In the genomic region with DNA sequence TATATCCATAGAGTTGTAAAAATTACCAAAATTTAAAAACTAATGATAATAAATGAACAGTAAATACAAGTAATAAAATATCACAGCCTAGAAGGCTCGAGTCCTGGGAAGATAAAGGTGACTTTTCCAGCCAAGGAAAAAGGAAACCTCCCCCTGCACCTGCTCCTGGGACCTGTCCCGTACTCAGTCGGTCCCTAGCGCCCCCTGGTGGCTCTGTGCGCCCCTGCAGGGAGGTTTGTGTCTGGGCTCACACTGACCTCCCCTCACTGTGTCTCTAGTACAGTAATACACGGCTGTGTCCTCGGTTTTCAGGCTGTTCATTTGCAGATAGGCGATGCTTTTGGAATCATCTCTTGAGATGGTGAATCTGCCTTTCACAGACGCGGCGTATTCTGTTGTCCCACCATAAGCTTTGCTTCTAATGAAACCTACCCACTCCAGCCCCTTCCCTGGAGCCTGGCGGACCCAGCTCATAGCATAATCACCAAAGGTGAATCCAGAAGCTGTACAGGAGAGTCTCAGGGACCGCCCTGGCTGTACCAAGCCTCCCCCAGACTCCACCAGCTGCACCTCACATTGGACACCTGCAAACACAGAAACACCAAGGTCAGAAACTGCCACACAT, we compare ENCODE assay signal across 8 cellular contexts.
DNase-seq lines count a peak whose midpoint lies in the region; ATAC-seq and TF ChIP-seq lines count a peak whose summit lies in the region.

No MANE protein-coding gene starts in this region.

- no peak overlapping the region for H2AFZ ChIP-seq in SK-N-SH (ENCODE audit: low read depth)

- no peaks in the 10 kb centered on the region for H3K4me1 Mint-ChIP-seq in neural crest cell

- no peak overlapping the region for H3K4me2 ChIP-seq in SK-N-SH

- no peaks in the 10 kb centered on the region for H3K27me3 Mint-ChIP-seq in neural crest cell (ENCODE audit: low read depth)

- H3K4me3 Mint-ChIP-seq in neural crest cell: no peak overlapping the region

- CTCF ChIA-PET in SK-N-SH (lab: Yijun Ruan, JAX): interaction anchor here (0.6 to 4.2 kb wide), 12 partner anchors 9 to 127 kb away, joined by 3 to 16 read pairs (median 4); no protein-coding TSS in a partner anchor

- H4K20me1 ChIP-seq in SK-N-SH (ENCODE audit: insufficient read depth): no peaks in the 10 kb centered on the region

- no peak for TF ChIP-seq EP300 in SK-N-SH (IDR thresholded peaks at IDR 0.05; ENCODE audit: borderline replicate concordance in 1 of 2, low read depth in 1 of 2, low read length in 1 of 2)

- H3F3A ChIP-seq in SK-N-SH (replicated peaks; ENCODE audit: insufficient read depth): no peaks in the 10 kb centered on the region

- peaks cover 13% of the 10 kb centered on the region for H3K9me3 Mint-ChIP-seq in neural crest cell

- DNase-seq in Right ventricle myocardium superior (peak; percentile 51), right atrium auricular region (ENCODE audit: low spot score) (no peak), SK-N-SH (peak; percentile 46), neural crest cell (ENCODE audit: low read depth, low spot score) (no peak), GF-D8 (lab: John Stamatoyannopoulos, UW) (no peak), KG1 (lab: John Stamatoyannopoulos, UW) (no peak), NCI-H1048 (lab: John Stamatoyannopoulos, UW) (no peak)
- DNase-seq in activated naive CD4-positive, alpha-beta T cell treated with Interleukin-2 at 50 U/mL for 16 hours: peak; percentile 81

- H3K4me3 ChIP-seq in right atrium auricular region: no peak overlapping the region
- H3K4me3 ChIP-seq in SK-N-SH (ENCODE audit: low read depth in 2 of 2, low read length in 1 of 2): no peak overlapping the region

- TF ChIP-seq CTCF in right atrium auricular region (IDR thresholded peaks at IDR 0.05) (peak in 1 of 2 donors; percentile 57), SK-N-SH (IDR thresholded peaks at IDR 0.05) (peak; percentile 82), neural crest cell (conservative IDR thresholded peaks at IDR 0.05) (peak; percentile 25)

- no peaks in the 10 kb centered on the region for H3K9me2 ChIP-seq in SK-N-SH

- POLR2A ChIA-PET in SK-N-SH (lab: Yijun Ruan, JAX): no interaction called here

- no peak overlapping the region for H3K27ac ChIP-seq in right atrium auricular region
- H3K27ac ChIP-seq in SK-N-SH (ENCODE audit: low read depth in 2 of 2, low read length in 1 of 2): no peak overlapping the region

- H3K9me3 ChIP-seq in right atrium auricular region: no peaks in the 10 kb centered on the region
- H3K9me3 ChIP-seq in SK-N-SH: no peaks in the 10 kb centered on the region

- H3K36me3 ChIP-seq in right atrium auricular region (no peaks in the 10 kb centered on the region), SK-N-SH (replicated peaks in 1 of 2; ENCODE audit: control insufficient read depth in 1 of 2, insufficient read depth in 2 of 2, low read length in 1 of 2) (no peaks in the 10 kb centered on the region)

- H3K4me1 ChIP-seq in right atrium auricular region (no peaks in the 10 kb centered on the region), SK-N-SH (ENCODE audit: control insufficient read depth in 1 of 2, insufficient read depth in 2 of 2, low read depth in 1 of 2, low read length in 1 of 2) (no peaks in the 10 kb centered on the region)

- no peak overlapping the region for H3K9ac ChIP-seq in SK-N-SH

- H3K79me2 ChIP-seq in SK-N-SH (ENCODE audit: insufficient read depth): no peaks in the 10 kb centered on the region

- no peaks in the 10 kb centered on the region for H3K27me3 ChIP-seq in right atrium auricular region
- peaks cover 4% of the 10 kb centered on the region; the same call in 1 of the 2 replicates for H3K27me3 ChIP-seq in SK-N-SH (ENCODE audit: insufficient read depth)

- intact Hi-C loops in Right ventricle myocardium superior (cut with DNase I): no loop called here

- WGBS in SK-N-SH (ENCODE audit: low lambda C conversion rate): 3% methylated on average over 13 of the region's 13 CpGs

- TF ChIP-seq RAD21 in SK-N-SH (IDR thresholded peaks at IDR 0.05; ENCODE audit: low read length): peak; percentile 34

- H3K36me3 Mint-ChIP-seq in neural crest cell (ENCODE audit: low read depth): peaks cover 8% of the 10 kb centered on the region

- H3K27ac Mint-ChIP-seq in neural crest cell (ENCODE audit: unreplicated experiment): no peak overlapping the region

- no peak for ATAC-seq in Right ventricle myocardium superior (ENCODE audit: poor library complexity)

TF ChIP-seq in SK-N-SH, 30 proteins besides CTCF, POLR2A, EP300 and RAD21:
- TF ChIP-seq, protein P1, sequence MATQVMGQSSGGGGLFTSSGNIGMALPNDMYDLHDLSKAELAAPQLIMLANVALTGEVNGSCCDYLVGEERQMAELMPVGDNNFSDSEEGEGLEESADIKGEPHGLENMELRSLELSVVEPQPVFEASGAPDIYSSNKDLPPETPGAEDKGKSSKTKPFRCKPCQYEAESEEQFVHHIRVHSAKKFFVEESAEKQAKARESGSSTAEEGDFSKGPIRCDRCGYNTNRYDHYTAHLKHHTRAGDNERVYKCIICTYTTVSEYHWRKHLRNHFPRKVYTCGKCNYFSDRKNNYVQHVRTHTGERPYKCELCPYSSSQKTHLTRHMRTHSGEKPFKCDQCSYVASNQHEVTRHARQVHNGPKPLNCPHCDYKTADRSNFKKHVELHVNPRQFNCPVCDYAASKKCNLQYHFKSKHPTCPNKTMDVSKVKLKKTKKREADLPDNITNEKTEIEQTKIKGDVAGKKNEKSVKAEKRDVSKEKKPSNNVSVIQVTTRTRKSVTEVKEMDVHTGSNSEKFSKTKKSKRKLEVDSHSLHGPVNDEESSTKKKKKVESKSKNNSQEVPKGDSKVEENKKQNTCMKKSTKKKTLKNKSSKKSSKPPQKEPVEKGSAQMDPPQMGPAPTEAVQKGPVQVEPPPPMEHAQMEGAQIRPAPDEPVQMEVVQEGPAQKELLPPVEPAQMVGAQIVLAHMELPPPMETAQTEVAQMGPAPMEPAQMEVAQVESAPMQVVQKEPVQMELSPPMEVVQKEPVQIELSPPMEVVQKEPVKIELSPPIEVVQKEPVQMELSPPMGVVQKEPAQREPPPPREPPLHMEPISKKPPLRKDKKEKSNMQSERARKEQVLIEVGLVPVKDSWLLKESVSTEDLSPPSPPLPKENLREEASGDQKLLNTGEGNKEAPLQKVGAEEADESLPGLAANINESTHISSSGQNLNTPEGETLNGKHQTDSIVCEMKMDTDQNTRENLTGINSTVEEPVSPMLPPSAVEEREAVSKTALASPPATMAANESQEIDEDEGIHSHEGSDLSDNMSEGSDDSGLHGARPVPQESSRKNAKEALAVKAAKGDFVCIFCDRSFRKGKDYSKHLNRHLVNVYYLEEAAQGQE (IDR thresholded peaks at IDR 0.05; ENCODE audit: low read depth, low read length): no peak
- TF ChIP-seq MEF2A (IDR thresholded peaks at IDR 0.05; ENCODE audit: borderline replicate concordance, low read depth) (no peak), RCOR1 (IDR thresholded peaks at IDR 0.05; ENCODE audit: low read length) (no peak), EZH2phosphoT487 (IDR thresholded peaks at IDR 0.05; ENCODE audit: borderline replicate concordance, low read depth) (no peak), NFIC (IDR thresholded peaks at IDR 0.05; ENCODE audit: borderline replicate concordance) (no peak), SMC3 (IDR thresholded peaks at IDR 0.05; ENCODE audit: low read depth, low read length) (no peak)
- TF ChIP-seq, protein P2, sequence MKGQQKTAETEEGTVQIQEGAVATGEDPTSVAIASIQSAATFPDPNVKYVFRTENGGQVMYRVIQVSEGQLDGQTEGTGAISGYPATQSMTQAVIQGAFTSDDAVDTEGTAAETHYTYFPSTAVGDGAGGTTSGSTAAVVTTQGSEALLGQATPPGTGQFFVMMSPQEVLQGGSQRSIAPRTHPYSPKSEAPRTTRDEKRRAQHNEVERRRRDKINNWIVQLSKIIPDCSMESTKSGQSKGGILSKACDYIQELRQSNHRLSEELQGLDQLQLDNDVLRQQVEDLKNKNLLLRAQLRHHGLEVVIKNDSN (IDR thresholded peaks at IDR 0.05; ENCODE audit: borderline replicate concordance, low read depth): no peak

Comparison
In these comparisons a context has a peak if more than half of its experiments do, and no peak if none do; other contexts are left out.
1. DNase-seq: peak in Right ventricle myocardium superior (single experiment), SK-N-SH (single experiment) and activated naive CD4-positive, alpha-beta T cell treated with Interleukin-2 at 50 U/mL for 16 hours (single experiment); none in right atrium auricular region (single experiment), neural crest cell (single experiment), GF-D8 (single experiment), KG1 (single experiment) and NCI-H1048 (single experiment).